In genomic region chr1:145505663-145506647, GRCh38 we compare ENCODE assay signal across 7 cellular contexts.
DNase-seq lines count a peak whose midpoint lies in the region; ATAC-seq, FAIRE-seq and TF ChIP-seq lines count a peak whose summit lies in the region.
"Not testable (repeated sequence)": the region's sequence is repeated elsewhere in the genome, so short reads cannot be mapped to it uniquely, and the experiment has no call there.

No MANE protein-coding gene starts in this region.

- H3K9me3 ChIP-seq in DND-41 (ENCODE audit: insufficient read depth, low read length, severe bottlenecking); T-helper 17 cell (ENCODE audit: control insufficient read depth, low read length, poor library complexity, severe bottlenecking); right lobe of liver; pancreas: not testable (repeated sequence)

- not testable (repeated sequence) for TF ChIP-seq POLR2A in right lobe of liver (IDR thresholded peaks at IDR 0.05)

- H3K9ac ChIP-seq in DND-41 (ENCODE audit: low read depth, low read length): not testable (repeated sequence)

- H3K4me3 ChIP-seq in DND-41 (ENCODE audit: low read depth in 1 of 2, low read length in 2 of 2); right lobe of liver; pancreas: not testable (repeated sequence)

- not testable (repeated sequence) for H3K4me1 ChIP-seq in DND-41 (ENCODE audit: insufficient read depth, low read length); right lobe of liver; pancreas

- not testable (repeated sequence) for H3K79me2 ChIP-seq in DND-41 (ENCODE audit: insufficient read depth, low read length)

- intact Hi-C loops in Right ventricle myocardium inferior (cut with DNase I); right lobe of liver (cut with DNase I); pancreas (cut with DNase I): not testable (repeated sequence)

- DNase-seq in DND-41; T-helper 17 cell; Right ventricle myocardium inferior (ENCODE audit: missing footprints); right lobe of liver; pancreas: not testable (repeated sequence)

- not testable (repeated sequence) for H3K9me3 Mint-ChIP-seq in activated T-helper 17 cell treated with anti-CD3 and anti-CD28 coated beads, Interleukin-2, amount 50 U/mL, for 72 hours

- not testable (repeated sequence) for H3K4me1 Mint-ChIP-seq in T-helper 17 cell; activated T-helper 17 cell treated with anti-CD3 and anti-CD28 coated beads, Interleukin-2, amount 50 U/mL, for 72 hours

- H3K27ac Mint-ChIP-seq in T-helper 17 cell; activated T-helper 17 cell treated with anti-CD3 and anti-CD28 coated beads, Interleukin-2, amount 50 U/mL, for 72 hours: not testable (repeated sequence)

- H3K4me2 ChIP-seq in DND-41 (ENCODE audit: insufficient read depth, low read length): not testable (repeated sequence)

- WGBS in right lobe of liver (ENCODE audit: insufficient coverage, low coverage, low lambda C conversion rate, missing lambda C conversion rate): 31% methylated on average over 2 of the region's 59 CpGs
- 38 to 40% methylated on average over 3 to 7 of the region's 59 CpGs for WGBS in pancreas, 2 donors

- not testable (repeated sequence) for FAIRE-seq in pancreas (lab: Jason Lieb, UNC)

- H3K27me3 ChIP-seq in DND-41 (ENCODE audit: insufficient read depth, low read length, poor library complexity); right lobe of liver; pancreas: not testable (repeated sequence)

- not testable (repeated sequence) for H3K27me3 Mint-ChIP-seq in T-helper 17 cell; activated T-helper 17 cell treated with anti-CD3 and anti-CD28 coated beads, Interleukin-2, amount 50 U/mL, for 72 hours

- H3K36me3 Mint-ChIP-seq in T-helper 17 cell (ENCODE audit: low read depth); activated T-helper 17 cell treated with anti-CD3 and anti-CD28 coated beads, Interleukin-2, amount 50 U/mL, for 72 hours (ENCODE audit: low read depth): not testable (repeated sequence)

- ATAC-seq in DND-41 (ENCODE audit: insufficient read depth, low read depth): peak; percentile 62
- ATAC-seq in HG02885 (IDR thresholded peaks at IDR 0.05; ENCODE audit: poor library complexity, unreplicated experiment): peak; percentile 66
- ATAC-seq in T-helper 17 cell: peak; percentile 74
- ATAC-seq in activated T-helper 17 cell treated with anti-CD3 and anti-CD28 coated beads, Interleukin-2, amount 50 U/mL, for 72 hours (replicated peaks): peak; percentile 54
- ATAC-seq in Right ventricle myocardium inferior: peak; percentile 55
- ATAC-seq in right lobe of liver: peak; percentile 51 to 65 (median 56)
- peak; percentile 64 to 85 (median 76) for ATAC-seq in pancreas

- H2AFZ ChIP-seq in DND-41 (ENCODE audit: low read depth, low read length): not testable (repeated sequence)

- H3K4me3 Mint-ChIP-seq in T-helper 17 cell; activated T-helper 17 cell treated with anti-CD3 and anti-CD28 coated beads, Interleukin-2, amount 50 U/mL, for 72 hours: not testable (repeated sequence)

- H3K27ac ChIP-seq in DND-41 (ENCODE audit: low read length); right lobe of liver; pancreas: not testable (repeated sequence)

- not testable (repeated sequence) for H4K20me1 ChIP-seq in DND-41 (ENCODE audit: insufficient read depth, low read length)

- TF ChIP-seq CTCF in DND-41 (IDR thresholded peaks at IDR 0.05; ENCODE audit: borderline replicate concordance, extremely low read depth, low read length, poor library complexity, severe bottlenecking); right lobe of liver (IDR thresholded peaks at IDR 0.05); pancreas (IDR thresholded peaks at IDR 0.05): not testable (repeated sequence)

- not testable (repeated sequence) for H3K36me3 ChIP-seq in DND-41 (ENCODE audit: insufficient read depth, low read length); right lobe of liver; pancreas
